Comparison of ENCODE assay signal across 21 cellular contexts in the genomic region with DNA sequence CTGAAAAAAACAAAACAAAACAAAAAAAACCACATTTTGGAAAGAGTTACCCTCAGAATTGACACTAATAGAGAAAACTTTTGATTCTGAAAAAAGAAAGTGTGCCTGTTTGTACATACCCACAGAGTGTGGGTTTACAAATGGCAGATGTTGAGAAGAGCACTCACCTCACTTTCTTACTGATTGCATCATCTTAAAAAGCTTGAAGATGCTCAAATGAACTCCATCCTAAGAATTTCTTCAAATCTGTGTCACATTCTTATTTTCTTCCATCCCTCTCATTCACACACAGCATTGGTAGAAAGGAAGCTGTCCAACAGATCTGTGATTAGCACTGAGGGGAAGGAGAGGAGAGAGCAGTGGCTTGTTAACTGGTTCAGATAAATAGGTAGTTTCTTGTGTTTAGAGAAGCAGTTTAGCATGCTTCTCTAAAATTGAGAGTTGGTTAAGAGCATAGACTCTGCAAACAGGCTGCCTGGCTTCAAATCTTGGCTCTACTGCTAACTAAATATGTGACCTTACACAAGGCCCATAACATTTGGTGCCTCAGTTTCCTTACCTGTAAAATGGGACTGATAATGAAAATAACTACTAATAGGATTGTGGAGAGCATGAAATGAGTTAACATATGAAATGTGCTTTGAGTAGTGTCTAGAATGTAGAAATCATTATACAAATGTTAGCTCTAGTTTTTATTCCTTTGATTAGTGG. TPM values are rescaled to one million over a fixed set of nuclear protein-coding genes. Genes with fewer than 3 reads are reported as not detected.
DNase-seq lines count a peak whose midpoint lies in the region; ATAC-seq and TF ChIP-seq lines count a peak whose summit lies in the region.
"Had no signal": no experiment of that assay in that cellular context is flagged by ENCODE, and none has a peak within 500 bp of the region (broad histone marks: within the 10 kb centered on the region; RNA-seq: fewer than 3 reads in every experiment).

No MANE protein-coding gene starts in this region.

- H4K20me1 ChIP-seq in smooth muscle cell (ENCODE audit: low read depth) = no peaks in the 10 kb centered on the region

- peaks cover 32% of the 10 kb centered on the region for H3K27me3 Mint-ChIP-seq in activated CD4-positive, alpha-beta T cell treated with anti-CD3 and anti-CD28 coated beads for 36 hours
- peaks cover 34% of the 10 kb centered on the region for H3K27me3 Mint-ChIP-seq in activated CD4-positive, alpha-beta memory T cell treated with anti-CD3 and anti-CD28 coated beads for 36 hours
- peaks cover 1% of the 10 kb centered on the region for H3K27me3 Mint-ChIP-seq in glutamatergic neuron (ENCODE audit: unreplicated experiment)

- H3K36me3 Mint-ChIP-seq in activated CD4-positive, alpha-beta T cell treated with anti-CD3 and anti-CD28 coated beads for 36 hours (ENCODE audit: low read depth) = no peaks in the 10 kb centered on the region
- no peaks in the 10 kb centered on the region for H3K36me3 Mint-ChIP-seq in activated CD4-positive, alpha-beta memory T cell treated with anti-CD3 and anti-CD28 coated beads for 36 hours
- no peaks in the 10 kb centered on the region for H3K36me3 Mint-ChIP-seq in glutamatergic neuron (ENCODE audit: unreplicated experiment)

- H3K27me3 ChIP-seq in smooth muscle cell (ENCODE audit: low read depth) = peaks cover 63% of the 10 kb centered on the region

- CTCF ChIA-PET in activated CD4-positive, alpha-beta T cell treated with anti-CD3 and anti-CD28 coated beads for 36 hours (lab: Charles Lee) = interaction anchor here (0.6 to 1.4 kb wide), 4 partner anchors 32 to 746 kb away, joined by 3 to 4 read pairs (median 3); no protein-coding TSS in a partner anchor
- CTCF ChIA-PET in activated CD4-positive, alpha-beta memory T cell treated with anti-CD3 and anti-CD28 coated beads for 36 hours (lab: Charles Lee) = interaction anchor here (1.2 to 2.4 kb wide), 3 partner anchors 34 to 120 kb away, joined by 3 to 8 read pairs (median 3); no protein-coding TSS in a partner anchor

- H3K4me3 ChIP-seq in smooth muscle cell = no peak overlapping the region
- H3K4me3 ChIP-seq: A549, HAP-1, PC-9, stomach had no signal

- peaks cover 48% of the 10 kb centered on the region for H3K4me1 Mint-ChIP-seq in activated CD4-positive, alpha-beta T cell treated with anti-CD3 and anti-CD28 coated beads for 36 hours
- H3K4me1 Mint-ChIP-seq in activated CD4-positive, alpha-beta memory T cell treated with anti-CD3 and anti-CD28 coated beads for 36 hours (ENCODE audit: low read depth) = peaks cover 12% of the 10 kb centered on the region
- peaks cover 23% of the 10 kb centered on the region for H3K4me1 Mint-ChIP-seq in glutamatergic neuron (ENCODE audit: low read depth, unreplicated experiment)

- peaks cover 8% of the 10 kb centered on the region for H3K4me1 ChIP-seq in smooth muscle cell (ENCODE audit: low read depth)
- H3K4me1 ChIP-seq: A549 had no signal

- no peaks in the 10 kb centered on the region for H3K36me3 ChIP-seq in smooth muscle cell (ENCODE audit: low read depth)
- H3K36me3 ChIP-seq: HAP-1, stomach had no signal

- H3K27ac Mint-ChIP-seq in activated CD4-positive, alpha-beta T cell treated with anti-CD3 and anti-CD28 coated beads for 36 hours = peak overlapping the region; percentile 82
- peak overlapping the region; percentile 55 for H3K27ac Mint-ChIP-seq in activated CD4-positive, alpha-beta memory T cell treated with anti-CD3 and anti-CD28 coated beads for 36 hours
- peak overlapping the region; percentile 39 for H3K27ac Mint-ChIP-seq in glutamatergic neuron (ENCODE audit: unreplicated experiment)

- no peak overlapping the region for H3K4me3 Mint-ChIP-seq in activated CD4-positive, alpha-beta T cell treated with anti-CD3 and anti-CD28 coated beads for 36 hours
- no peak overlapping the region for H3K4me3 Mint-ChIP-seq in activated CD4-positive, alpha-beta memory T cell treated with anti-CD3 and anti-CD28 coated beads for 36 hours
- H3K4me3 Mint-ChIP-seq in glutamatergic neuron (ENCODE audit: unreplicated experiment) = peak overlapping the region; percentile 79

- no peak overlapping the region for H3K27ac ChIP-seq in smooth muscle cell (ENCODE audit: low read depth)
- H3K27ac ChIP-seq: A549, C4-2B, PC-9, stomach had no signal

- no peaks in the 10 kb centered on the region for H3K9me3 ChIP-seq in smooth muscle cell (replicated peaks; ENCODE audit: low read depth)
- H3K9me3 ChIP-seq: HAP-1, stomach had no signal

- H3K9ac ChIP-seq in smooth muscle cell (ENCODE audit: low read depth) = no peak overlapping the region

- no peak overlapping the region for H2AFZ ChIP-seq in smooth muscle cell (ENCODE audit: low read depth)
- H2AFZ ChIP-seq: PC-9 had no signal

- no peaks in the 10 kb centered on the region for H3F3A ChIP-seq in smooth muscle cell (ENCODE audit: low read depth)

- TF ChIP-seq CTCF in glutamatergic neuron (IDR thresholded peaks at IDR 0.05; ENCODE audit: partially characterized antibody, unreplicated experiment) (no peak), smooth muscle cell (IDR thresholded peaks at IDR 0.05; ENCODE audit: borderline replicate concordance, insufficient read depth, poor library complexity, severe bottlenecking) (no peak)

- peak; percentile 28 for ATAC-seq in activated CD4-positive, alpha-beta T cell treated with anti-CD3 and anti-CD28 coated beads for 36 hours
- peak; percentile 38 for ATAC-seq in GM21576 (IDR thresholded peaks at IDR 0.05; ENCODE audit: unreplicated experiment)
- ATAC-seq: A549 had no signal

- POLR2A ChIA-PET in activated CD4-positive, alpha-beta T cell treated with anti-CD3 and anti-CD28 coated beads for 36 hours (lab: Charles Lee) = interaction anchor here (0.6 to 0.7 kb wide), 3 partner anchors 10 to 262 kb away, joined by 3 to 5 read pairs (median 4); no protein-coding TSS in a partner anchor
- POLR2A ChIA-PET in activated CD4-positive, alpha-beta memory T cell treated with anti-CD3 and anti-CD28 coated beads for 36 hours (lab: Charles Lee) = interaction anchor here (0.9 to 1.0 kb wide), 2 partner anchors 8 to 144 kb away, joined by 3 to 5 read pairs; no protein-coding TSS in a partner anchor

- intact Hi-C loops in activated CD4-positive, alpha-beta T cell treated with anti-CD3 and anti-CD28 coated beads for 36 hours (cut with DNase I, micrococcal nuclease) = loop anchor here (2.0 to 10.0 kb wide), 8 partner anchors 79 to 1409 kb away; a partner anchor contains a TSS
- intact Hi-C loops in activated CD4-positive, alpha-beta memory T cell treated with anti-CD3 and anti-CD28 coated beads for 36 hours (cut with micrococcal nuclease) = loop anchor here (2.0 to 10.0 kb wide), 3 partner anchors 327 to 445 kb away; a partner anchor contains a TSS

- no peaks in the 10 kb centered on the region for H3K9me3 Mint-ChIP-seq in activated CD4-positive, alpha-beta T cell treated with anti-CD3 and anti-CD28 coated beads for 36 hours (ENCODE audit: low read depth)
- H3K9me3 Mint-ChIP-seq in activated CD4-positive, alpha-beta memory T cell treated with anti-CD3 and anti-CD28 coated beads for 36 hours = no peaks in the 10 kb centered on the region
- H3K9me3 Mint-ChIP-seq in glutamatergic neuron (ENCODE audit: unreplicated experiment) = peaks cover 13% of the 10 kb centered on the region
- H3K9me3 Mint-ChIP-seq: brain had no signal

- H3K4me2 ChIP-seq in smooth muscle cell = no peak overlapping the region
- H3K4me2 ChIP-seq: A549, PC-9 had no signal

- H3K79me2 ChIP-seq in smooth muscle cell (ENCODE audit: low read depth) = no peaks in the 10 kb centered on the region

- DNase-seq in activated CD4-positive, alpha-beta T cell treated with anti-CD3 and anti-CD28 coated beads for 36 hours = no peak
- no peak for DNase-seq in activated CD4-positive, alpha-beta T cell treated with anti-CD3 and anti-CD28 coated beads for 1 hour
- no peak for DNase-seq in activated CD4-positive, alpha-beta memory T cell treated with anti-CD3 and anti-CD28 coated beads for 36 hours
- no peak for DNase-seq in glutamatergic neuron
- no peak for DNase-seq in NOMO-1 treated with DMSO at 0.1 percent for 48 hours (lab: John Stamatoyannopoulos, UW; ENCODE audit: unreplicated experiment)
- DNase-seq in NCI-H82 treated with DMSO at 0.1 percent for 48 hours (lab: John Stamatoyannopoulos, UW; ENCODE audit: unreplicated experiment) = no peak
- DNase-seq in smooth muscle cell (lab: John Stamatoyannopoulos, UW; ENCODE audit: unreplicated experiment) = no peak
- DNase-seq: activated CD4-positive, alpha-beta T cell treated with anti-CD3 and anti-CD28 coated beads, Interleukin-2, amount 50 U/mL, for 4 hours; activated gamma-delta T cell treated with Interleukin-2 at 50 U/mL for 16 hours; cortex of kidney; foreskin melanocyte; midbrain; NCI-H1436; PC-9; stomach; T1000 had no signal

RNA-seq across cellular contexts. Expression of a gene that starts 6.9 kb away (rescaled TPM):
- 1 to 10 TPM; 1.5 to 2.3 TPM for total RNA-seq in activated CD4-positive, alpha-beta T cell treated with anti-CD3 and anti-CD28 coated beads for 36 hours
- total RNA-seq in activated CD4-positive, alpha-beta memory T cell treated with anti-CD3 and anti-CD28 coated beads for 36 hours = 1 to 10 TPM; 1.3 to 1.4 TPM
- 250 TPM for total RNA-seq in glutamatergic neuron (ENCODE audit: unreplicated experiment)
- 3.7 and 4.8 TPM in 2 replicates for total RNA-seq in smooth muscle cell
- polyA plus RNA-seq in smooth muscle cell = 1.7 and 2.3 TPM in 2 replicates

Comparison
In these comparisons a context has a peak if more than half of its experiments do, and no peak if none do; other contexts are left out.
1. RNA of a gene that starts 6.9 kb away (total RNA-seq): 250 TPM in glutamatergic neuron (single experiment); 3.7 to 4.8 TPM in smooth muscle cell, 1.5 to 2.3 TPM in activated CD4-positive, alpha-beta T cell treated with anti-CD3 and anti-CD28 coated beads for 36 hours and 1.3 to 1.4 TPM in activated CD4-positive, alpha-beta memory T cell treated with anti-CD3 and anti-CD28 coated beads for 36 hours; every median in the first group is over 10 times any median in the second.
2. Peak in every context shown above with its lines, with median percentiles within 50 percentile points of each other: H3K27ac Mint-ChIP-seq.